8 cellular contexts compared by ENCODE assay signal in the genomic region with DNA sequence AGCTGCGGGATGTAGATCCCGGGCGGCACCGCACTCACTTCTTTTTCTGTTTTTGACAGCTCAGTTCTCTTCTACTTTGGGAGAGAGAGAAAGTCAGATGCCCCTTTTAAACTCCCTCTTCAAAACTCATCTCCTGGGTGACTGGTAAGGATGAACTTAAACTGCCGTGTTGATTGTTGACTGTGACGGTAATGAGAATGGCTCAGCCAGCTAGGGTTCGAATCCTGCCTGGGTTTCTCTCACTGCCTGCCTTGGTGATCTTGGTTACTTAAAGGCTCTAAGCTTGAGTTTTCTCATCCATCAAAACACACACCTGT. TPM values are rescaled to one million over a fixed set of nuclear protein-coding genes. Genes with fewer than 3 reads are reported as not detected.
A peak's percentile ranks its signal among the peaks of the same experiment; 100 is the strongest.
DNase-seq lines count a peak whose midpoint lies in the region; ATAC-seq and TF ChIP-seq lines count a peak whose summit lies in the region.

No MANE protein-coding gene starts in this region.

- no peak for TF ChIP-seq EP300 in transverse colon (IDR thresholded peaks at IDR 0.05; ENCODE audit: low read depth)

- intact Hi-C loops in lower lobe of right lung (cut with DNase I): no loop called here
- intact Hi-C loops in transverse colon (cut with DNase I; ENCODE audit: low total_unique reads): loop anchor here (5.0 to 10.0 kb wide), 2 partner anchors 63 to 1821 kb away; partner anchors contain the start of gene TRA2A

- TF ChIP-seq CTCF in brain microvascular endothelial cell (IDR thresholded peaks at IDR 0.05; ENCODE audit: low read depth, low read length, missing control alignments) (no peak), lower lobe of right lung (IDR thresholded peaks at IDR 0.05) (no peak), transverse colon (IDR thresholded peaks at IDR 0.05) (no peak)

- H3K9me3 ChIP-seq in HUES6 (ENCODE audit: control insufficient read depth, insufficient read depth, low read depth, low read length) (no peaks in the 10 kb centered on the region), lower lobe of right lung (no peaks in the 10 kb centered on the region), transverse colon (no peaks in the 10 kb centered on the region)

- H3K4me3 ChIP-seq in HUES6 (ENCODE audit: low read depth, low read length): peak overlapping the region; percentile 77
- peak overlapping the region; percentile 64 for H3K4me3 ChIP-seq in brain microvascular endothelial cell (ENCODE audit: low read depth, low read length)
- peak overlapping the region; percentile 75 for H3K4me3 ChIP-seq in lower lobe of right lung
- H3K4me3 ChIP-seq in transverse colon: peak overlapping the region; percentile 74 to 83 (median 80)

- DNase-seq in NCI-H345 treated with DMSO at 0.1 percent for 48 hours (lab: John Stamatoyannopoulos, UW; ENCODE audit: unreplicated experiment) (peak; percentile 42), NCI-H345 (lab: John Stamatoyannopoulos, UW) (no peak), brain microvascular endothelial cell (no peak), lower lobe of right lung (no peak), transverse colon (no peak), NCI-H226 (no peak), NCI-H187 treated with DMSO at 0.1 percent for 48 hours (lab: John Stamatoyannopoulos, UW) (no peak)

- H3K9ac ChIP-seq in HUES6 (ENCODE audit: low read length): peak overlapping the region; percentile 55

- 0% methylated on average over 3 to 7 of the region's 7 CpGs for WGBS in transverse colon (ENCODE audit: low coverage in 1 of 2), 2 donors

- H3K36me3 ChIP-seq in HUES6 (ENCODE audit: control insufficient read depth, insufficient read depth, low read length) (no peaks in the 10 kb centered on the region), brain microvascular endothelial cell (replicated peaks) (no peaks in the 10 kb centered on the region), lower lobe of right lung (no peaks in the 10 kb centered on the region), transverse colon (no peaks in the 10 kb centered on the region)

- ATAC-seq in lower lobe of right lung: peak in 1 of 2 donors; percentile 2

- no peak for TF ChIP-seq POLR2A in transverse colon (IDR thresholded peaks at IDR 0.05)

- H3K4me1 ChIP-seq in HUES6 (ENCODE audit: control insufficient read depth, insufficient read depth, low read length): peaks cover 21% of the 10 kb centered on the region
- peaks cover 19% of the 10 kb centered on the region for H3K4me1 ChIP-seq in lower lobe of right lung
- H3K4me1 ChIP-seq in transverse colon: peaks cover 4 to 22% (median 13%) of the 10 kb centered on the region in 4 donors

- H3K27me3 ChIP-seq in HUES6 (ENCODE audit: control insufficient read depth, insufficient read depth, low read length) (peaks cover 13% of the 10 kb centered on the region), brain microvascular endothelial cell (replicated peaks) (no peaks in the 10 kb centered on the region), lower lobe of right lung (ENCODE audit: low read depth) (no peaks in the 10 kb centered on the region), transverse colon (no peaks in the 10 kb centered on the region)

- in situ Hi-C loops in brain microvascular endothelial cell (cut with HindIII; ENCODE audit: low pct_ligation_motif_present, low sequenced_read_pairs): no loop called here
- in situ Hi-C loops in transverse colon (cut with MboI; ENCODE audit: low pct_ligation_motif_present in 1 of 4, low pct_unique_long_range_greater_than_20kb in 1 of 4, low sequenced_read_pairs in 3 of 4): loop anchor here in 2 of 4 donors (10.0 kb wide), 1 partner anchor 87 kb away; the partner anchor contains the start of gene FAM221A (in 2 of the 2)

- H3K27ac ChIP-seq in HUES6 (ENCODE audit: low read depth, low read length) (no peak overlapping the region; the same call in 1 of the 2 replicates), brain microvascular endothelial cell (peak overlapping the region; percentile 36), lower lobe of right lung (peak overlapping the region; percentile 94), transverse colon (peak overlapping the region; percentile 96 to 100 (median 99))

RNA-seq across cellular contexts. Expression of gene CCDC126, which starts 0.7 kb away (rescaled TPM):
- total RNA-seq in lower lobe of right lung (15.5 TPM), transverse colon (10 to 100 TPM in 3 of 4 donors, not detected in 1; 14.5 to 22.8 (median 14.6) TPM)
